ENCODE assay signal across 9 cellular contexts in the genomic region with DNA sequence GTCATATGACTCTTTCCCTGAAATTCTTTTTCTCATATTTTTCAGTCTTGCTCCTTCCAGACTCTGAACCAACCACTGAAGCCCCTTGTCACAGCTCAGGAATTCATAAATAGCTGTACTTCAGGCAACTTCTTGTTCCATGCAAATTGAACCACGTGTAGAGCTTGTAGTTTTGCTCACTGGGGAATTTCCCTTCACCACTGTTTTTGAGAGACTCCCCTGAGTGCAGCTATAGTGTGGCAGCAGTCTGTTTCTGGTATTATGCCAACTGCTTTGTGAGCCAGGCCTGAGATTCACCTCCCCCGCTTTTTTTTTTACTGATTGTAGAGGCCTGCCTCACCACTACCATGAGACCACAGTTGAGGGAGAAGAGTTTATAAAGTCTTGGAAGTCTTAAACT.
DNase-seq lines count a peak whose midpoint lies in the region; ATAC-seq and TF ChIP-seq lines count a peak whose summit lies in the region.
"Had no signal": no experiment of that assay in that cellular context is flagged by ENCODE, and none has a peak within 500 bp of the region (broad histone marks: within the 10 kb centered on the region; RNA-seq: fewer than 3 reads in every experiment).

No MANE protein-coding gene starts in this region.

- ATAC-seq in GM18870 (IDR thresholded peaks at IDR 0.05; ENCODE audit: unreplicated experiment) = peak; percentile 97
- ATAC-seq in HG02623 (IDR thresholded peaks at IDR 0.05; ENCODE audit: unreplicated experiment) = peak; percentile 95
- no peak for ATAC-seq in upper lobe of left lung (ENCODE audit: low FRiP score in 2 of 2)
- ATAC-seq in stimulated activated effector memory CD8-positive, alpha-beta T cell treated with anti-CD3 and anti-CD28 coated beads, Interleukin-12 subunit alpha, Interleukin-12 subunit beta, amount 100 ng/mL, for 72 hours = no peak

- intact Hi-C loops in prostate gland (cut with DNase I) = no loop called here

- no peak overlapping the region for H3K27ac Mint-ChIP-seq in stimulated activated effector memory CD8-positive, alpha-beta T cell treated with anti-CD3 and anti-CD28 coated beads, Interleukin-12 subunit alpha, Interleukin-12 subunit beta, amount 100 ng/mL, for 72 hours

- no peaks in the 10 kb centered on the region for H3K36me3 Mint-ChIP-seq in stimulated activated effector memory CD8-positive, alpha-beta T cell treated with anti-CD3 and anti-CD28 coated beads, Interleukin-12 subunit alpha, Interleukin-12 subunit beta, amount 100 ng/mL, for 72 hours

- 44% methylated on average over 2 of the region's 2 CpGs for WGBS in prostate gland
- 26 to 47% methylated on average over 2 of the region's 2 CpGs for WGBS in upper lobe of left lung, 2 donors

- H3K36me3 ChIP-seq in prostate gland = no peaks in the 10 kb centered on the region
- H3K36me3 ChIP-seq in upper lobe of left lung = no peaks in the 10 kb centered on the region

- H3K27ac ChIP-seq in prostate gland (no peak overlapping the region), upper lobe of left lung (no peak overlapping the region)
- H3K27ac ChIP-seq: hepatocyte had no signal

- H3K4me3 ChIP-seq in prostate gland = no peak overlapping the region
- no peak overlapping the region for H3K4me3 ChIP-seq in upper lobe of left lung
- H3K4me3 ChIP-seq: hepatocyte had no signal

- H3K27me3 ChIP-seq in prostate gland (replicated peaks; ENCODE audit: insufficient read depth) = no peaks in the 10 kb centered on the region
- no peaks in the 10 kb centered on the region for H3K27me3 ChIP-seq in upper lobe of left lung
- H3K27me3 ChIP-seq: hepatocyte had no signal

- H3K9me3 ChIP-seq in prostate gland = no peaks in the 10 kb centered on the region
- no peaks in the 10 kb centered on the region for H3K9me3 ChIP-seq in upper lobe of left lung

- peak; percentile 5 for DNase-seq in NCI-H2029 (lab: John Stamatoyannopoulos, UW)
- DNase-seq in renal cortical epithelial cell (ENCODE audit: low read depth) = peak; percentile 91
- no peak for DNase-seq in prostate gland (ENCODE audit: low spot score)
- no peak for DNase-seq in NCI-H1048 (lab: John Stamatoyannopoulos, UW)
- DNase-seq in upper lobe of left lung = no peak
- no peak for DNase-seq in stimulated activated effector memory CD8-positive, alpha-beta T cell treated with anti-CD3 and anti-CD28 coated beads, Interleukin-12 subunit alpha, Interleukin-12 subunit beta, amount 100 ng/mL, for 72 hours (ENCODE audit: low spot score in 2 of 2)

- TF ChIP-seq POLR2A in prostate gland (IDR thresholded peaks at IDR 0.05) (no peak), upper lobe of left lung (IDR thresholded peaks at IDR 0.05) (no peak)

- TF ChIP-seq CTCF in prostate gland (IDR thresholded peaks at IDR 0.05) = no peak
- no peak for TF ChIP-seq CTCF in upper lobe of left lung (IDR thresholded peaks at IDR 0.05)

- peaks cover 8% of the 10 kb centered on the region for H3K9me3 Mint-ChIP-seq in stimulated activated effector memory CD8-positive, alpha-beta T cell treated with anti-CD3 and anti-CD28 coated beads, Interleukin-12 subunit alpha, Interleukin-12 subunit beta, amount 100 ng/mL, for 72 hours

- no peak overlapping the region for H3K4me3 Mint-ChIP-seq in stimulated activated effector memory CD8-positive, alpha-beta T cell treated with anti-CD3 and anti-CD28 coated beads, Interleukin-12 subunit alpha, Interleukin-12 subunit beta, amount 100 ng/mL, for 72 hours

- H3K4me1 Mint-ChIP-seq in stimulated activated effector memory CD8-positive, alpha-beta T cell treated with anti-CD3 and anti-CD28 coated beads, Interleukin-12 subunit alpha, Interleukin-12 subunit beta, amount 100 ng/mL, for 72 hours = no peaks in the 10 kb centered on the region

- no peak for TF ChIP-seq EP300 in upper lobe of left lung (IDR thresholded peaks at IDR 0.05)

- H3K4me1 ChIP-seq in prostate gland (replicated peaks) (no peaks in the 10 kb centered on the region), upper lobe of left lung (peaks cover 0 to 5% (median 1%) of the 10 kb centered on the region in 4 donors)

Comparison
In these comparisons a context has a peak if more than half of its experiments do, and no peak if none do; other contexts are left out.
1. ATAC-seq: peak in GM18870 (single experiment) and HG02623 (single experiment); none in upper lobe of left lung (0 of 2) and stimulated activated effector memory CD8-positive, alpha-beta T cell treated with anti-CD3 and anti-CD28 coated beads, Interleukin-12 subunit alpha, Interleukin-12 subunit beta, amount 100 ng/mL, for 72 hours (single experiment).
2. DNase-seq: peak in NCI-H2029 (single experiment) and renal cortical epithelial cell (single experiment); none in prostate gland (single experiment), NCI-H1048 (single experiment), upper lobe of left lung (0 of 2) and stimulated activated effector memory CD8-positive, alpha-beta T cell treated with anti-CD3 and anti-CD28 coated beads, Interleukin-12 subunit alpha, Interleukin-12 subunit beta, amount 100 ng/mL, for 72 hours (0 of 2).